In genomic region chr20:63216041-63216848, GRCh38 we compare ENCODE assay signal across 1 cellular context.
A peak's percentile ranks its signal among the peaks of the same experiment; 100 is the strongest.
TF ChIP-seq lines count a peak whose summit lies in the region.

YTHDF1 (minus strand) TSS chr20:63216131; CDS start chr20:63215892, 239 bp downstream.

TF ChIP-seq in GM12878, 131 proteins besides CTCF, POLR2A, EP300 and RAD21 (continued from another document and continues in another):
- TF ChIP-seq E4F1 (IDR thresholded peaks at IDR 0.05; ENCODE audit: borderline replicate concordance, partially characterized antibody) (no peak), RAD51 (IDR thresholded peaks at IDR 0.05) (peak; percentile 90), IRF4 (IDR thresholded peaks at IDR 0.05; ENCODE audit: low read depth, low read length) (no peak), HDAC2 (IDR thresholded peaks at IDR 0.05) (no peak), STAT1 (conservative IDR thresholded peaks at IDR 0.05) (peak; percentile 93; the same call in 1 of the 2 replicates), E2F4 (IDR thresholded peaks at IDR 0.05; ENCODE audit: low read depth, low read length) (peak; percentile 74), KAT2A (conservative IDR thresholded peaks at IDR 0.05; ENCODE audit: control insufficient read depth, low read depth, low read length) (no peak), TBL1XR1 (IDR thresholded peaks at IDR 0.05; ENCODE audit: low read depth, low read length) (0 out of 2 replicates have a peak, but pooled peaks have one; percentile 57), IKZF1 (conservative IDR thresholded peaks at IDR 0.05) (peak; percentile 90), HCFC1 (IDR thresholded peaks at IDR 0.05; ENCODE audit: low read length) (peak; percentile 67), KDM1A (IDR thresholded peaks at IDR 0.05; ENCODE audit: borderline replicate concordance) (no peak), NFXL1 (IDR thresholded peaks at IDR 0.05; ENCODE audit: borderline replicate concordance) (no peak), CREB1 (IDR thresholded peaks at IDR 0.05; ENCODE audit: low read depth) (peak; percentile 65; the same call in 1 of the 2 replicates), IRF5 (IDR thresholded peaks at IDR 0.05; ENCODE audit: borderline replicate concordance) (no peak), STAT3 (IDR thresholded peaks at IDR 0.05; ENCODE audit: low read depth, low read length) (no peak), FOXK2 (IDR thresholded peaks at IDR 0.05) (peak; percentile 45; the same call in 1 of the 2 replicates), EZH2 (IDR thresholded peaks at IDR 0.05; ENCODE audit: borderline replicate concordance, control insufficient read depth, low read depth, low read length) (no peak), SRF (IDR thresholded peaks at IDR 0.05; ENCODE audit: low read depth in 2 of 2, low read length in 2 of 2) (0 out of 4 replicates have a peak, but pooled peaks of 1 of the 2 experiments have one; percentile 2), DPF2 (IDR thresholded peaks at IDR 0.05) (peak; percentile 92), CHD1 (IDR thresholded peaks at IDR 0.05; ENCODE audit: low read depth, low read length) (no peak), TAF1 (IDR thresholded peaks at IDR 0.05; ENCODE audit: borderline replicate concordance, low read depth, low read length) (no peak), MYB (IDR thresholded peaks at IDR 0.05; ENCODE audit: borderline replicate concordance, low read depth, low read length) (no peak), E2F8 (IDR thresholded peaks at IDR 0.05; ENCODE audit: low read depth, partially characterized antibody) (no peak), TCF3 (IDR thresholded peaks at IDR 0.05; ENCODE audit: borderline replicate concordance, insufficient read depth, low read depth, low read length) (peak; percentile 97), NFYA (IDR thresholded peaks at IDR 0.05; ENCODE audit: borderline replicate concordance, low read depth, low read length) (no peak), ZNF274 (IDR thresholded peaks at IDR 0.05; ENCODE audit: insufficient read depth, insufficient read length) (no peak), WRNIP1 (IDR thresholded peaks at IDR 0.05; ENCODE audit: borderline replicate concordance, low read depth, low read length) (no peak), EGR1 (IDR thresholded peaks at IDR 0.05; ENCODE audit: borderline replicate concordance in 1 of 2, low read depth in 2 of 2, low read length in 2 of 2) (peak; percentile 50 to 95), ZNF384 (IDR thresholded peaks at IDR 0.05; ENCODE audit: borderline replicate concordance, low read depth, low read length) (no peak), ZNF622 (IDR thresholded peaks at IDR 0.05) (no peak), POLR2AphosphoS5 (IDR thresholded peaks at IDR 0.05; ENCODE audit: low read length) (peak; percentile 35; the same call in 1 of the 2 replicates), ATF3 (IDR thresholded peaks at IDR 0.05; ENCODE audit: borderline replicate concordance, extremely low read depth, low read depth, low read length) (peak; percentile 66; the same call in 1 of the 2 replicates), GATAD2B (conservative IDR thresholded peaks at IDR 0.05; ENCODE audit: low read depth) (peak; percentile 44; the same call in 1 of the 2 replicates), MTA2 (IDR thresholded peaks at IDR 0.05; ENCODE audit: low read depth) (no peak), LARP7 (IDR thresholded peaks at IDR 0.05) (peak; percentile 42; the same call in 1 of the 2 replicates), PRDM15 (CRISPR knock-in tag; IDR thresholded peaks at IDR 0.05) (no peak), NR2C1 (IDR thresholded peaks at IDR 0.05) (0 out of 2 replicates have a peak, but pooled peaks have one; percentile 36), USF1 (IDR thresholded peaks at IDR 0.05; ENCODE audit: borderline replicate concordance, extremely low read length, insufficient read depth, low read depth, low read length) (peak; percentile 96), CBX3 (IDR thresholded peaks at IDR 0.05; ENCODE audit: borderline replicate concordance, low read depth) (no peak), CBFB (IDR thresholded peaks at IDR 0.05; ENCODE audit: low read depth) (no peak), NRF1 (conservative IDR thresholded peaks at IDR 0.05; ENCODE audit: low read depth, low read length) (peak; percentile 49), TCF12 (IDR thresholded peaks at IDR 0.05; ENCODE audit: low read depth, low read length) (peak; percentile 94), PAX8 (IDR thresholded peaks at IDR 0.05) (no peak), ZBTB11 (CRISPR knock-in tag; IDR thresholded peaks at IDR 0.05) (no peak), SPI1 (IDR thresholded peaks at IDR 0.05; ENCODE audit: borderline replicate concordance, insufficient read depth, low read depth, low read length) (no peak), USF2 (IDR thresholded peaks at IDR 0.05; ENCODE audit: borderline replicate concordance, low read depth, low read length) (peak; percentile 91)
